21 cellular contexts compared by ENCODE assay signal in genomic region chr15:52857471-52857870, GRCh38.
"Had no signal": no experiment of that assay in that cellular context is flagged by ENCODE, and none has a peak within 500 bp of the region (broad histone marks: within the 10 kb centered on the region; RNA-seq: fewer than 3 reads in every experiment).

No MANE protein-coding gene starts in this region.

- H3K9me3 Mint-ChIP-seq: activated CD8-positive, alpha-beta T cell treated with anti-CD3 and anti-CD28 coated beads for 36 hours; activated naive CD4-positive, alpha-beta T cell treated with anti-CD3 and anti-CD28 coated beads, Interleukin-2, amount 10 ng/mL, durations not matched to agents 7 days and 5 days; activated naive CD8-positive, alpha-beta T cell treated with anti-CD3 and anti-CD28 coated beads, Interleukin-2, amount 50 U/mL, for 24 hours; activated T-cell treated with anti-CD3 and anti-CD28 coated beads, Interleukin-2, amount 50 U/mL, for 24 hours; mesothelial cell of epicardium; nephron had no signal

- ATAC-seq: activated CD8-positive, alpha-beta T cell treated with anti-CD3 and anti-CD28 coated beads for 36 hours; activated naive CD8-positive, alpha-beta T cell treated with anti-CD3 and anti-CD28 coated beads, Interleukin-2, amount 50 U/mL, for 24 hours; esophagus mucosa; gastroesophageal sphincter; heart right ventricle; left colon; lower lobe of right lung; stimulated activated naive B cell treated with anti-CD40 and anti-IgM and Interleukin-4, amounts not matched to agents 10 μg/mL and 1 μg/mL and 100 μg/mL, for 72 hours had no signal

- H3K27ac ChIP-seq: coronary artery, gastroesophageal sphincter, heart right ventricle, lower lobe of right lung, thoracic aorta, upper lobe of left lung had no signal

- H3K27ac Mint-ChIP-seq: activated CD8-positive, alpha-beta T cell treated with anti-CD3 and anti-CD28 coated beads for 36 hours; activated naive CD4-positive, alpha-beta T cell treated with anti-CD3 and anti-CD28 coated beads, Interleukin-2, amount 10 ng/mL, durations not matched to agents 7 days and 5 days; activated naive CD8-positive, alpha-beta T cell treated with anti-CD3 and anti-CD28 coated beads, Interleukin-2, amount 50 U/mL, for 24 hours; activated T-cell treated with anti-CD3 and anti-CD28 coated beads, Interleukin-2, amount 50 U/mL, for 24 hours; mesothelial cell of epicardium; nephron; progenitor cell of endocrine pancreas; stimulated activated naive B cell treated with anti-CD40 and anti-IgM and Interleukin-4, amounts not matched to agents 10 μg/mL and 1 μg/mL and 100 μg/mL, for 72 hours had no signal

- H3K36me3 ChIP-seq: gastroesophageal sphincter, heart right ventricle, lower lobe of right lung, thoracic aorta, upper lobe of left lung had no signal

- H3K4me1 ChIP-seq: gastroesophageal sphincter, lower lobe of right lung, upper lobe of left lung had no signal

- H3K4me3 ChIP-seq: coronary artery, gastroesophageal sphincter, heart right ventricle, lower lobe of right lung, thoracic aorta, upper lobe of left lung had no signal

- DNase-seq: activated CD4-positive, alpha-beta T cell treated with anti-CD3 and anti-CD28 coated beads for 48 hours; activated CD4-positive, CD25-positive, alpha-beta regulatory T cell; activated CD8-positive, alpha-beta T cell treated with anti-CD3 and anti-CD28 coated beads for 36 hours; activated effector memory CD4-positive, alpha-beta T cell treated with Interleukin-2 at 50 U/mL for 16 hours; activated naive CD4-positive, alpha-beta T cell treated with anti-CD3 and anti-CD28 coated beads, Interleukin-2, amount 10 ng/mL, durations not matched to agents 7 days and 5 days; activated naive CD8-positive, alpha-beta T cell treated with anti-CD3 and anti-CD28 coated beads, Interleukin-2, amount 50 U/mL, for 24 hours; activated T-cell treated with anti-CD3 and anti-CD28 coated beads, Interleukin-2, amount 50 U/mL, for 24 hours; anterior cingulate cortex; heart right ventricle; left colon; lower lobe of right lung; stimulated activated naive B cell treated with anti-CD40 and anti-IgM and Interleukin-4, amounts not matched to agents 10 μg/mL and 1 μg/mL and 100 μg/mL, for 72 hours; upper lobe of left lung had no signal

- H3K4me1 Mint-ChIP-seq: activated naive CD4-positive, alpha-beta T cell treated with anti-CD3 and anti-CD28 coated beads, Interleukin-2, amount 10 ng/mL, durations not matched to agents 7 days and 5 days; mesothelial cell of epicardium; nephron; stimulated activated naive B cell treated with anti-CD40 and anti-IgM and Interleukin-4, amounts not matched to agents 10 μg/mL and 1 μg/mL and 100 μg/mL, for 72 hours had no signal

- H3K9me3 ChIP-seq: gastroesophageal sphincter, heart right ventricle, lower lobe of right lung, thoracic aorta, upper lobe of left lung had no signal

- H3K36me3 Mint-ChIP-seq: activated naive CD4-positive, alpha-beta T cell treated with anti-CD3 and anti-CD28 coated beads, Interleukin-2, amount 10 ng/mL, durations not matched to agents 7 days and 5 days; mesothelial cell of epicardium; stimulated activated naive B cell treated with anti-CD40 and anti-IgM and Interleukin-4, amounts not matched to agents 10 μg/mL and 1 μg/mL and 100 μg/mL, for 72 hours had no signal

- H3K27me3 Mint-ChIP-seq: progenitor cell of endocrine pancreas had no signal

- H3K4me3 Mint-ChIP-seq: activated CD8-positive, alpha-beta T cell treated with anti-CD3 and anti-CD28 coated beads for 36 hours; activated naive CD4-positive, alpha-beta T cell treated with anti-CD3 and anti-CD28 coated beads, Interleukin-2, amount 10 ng/mL, durations not matched to agents 7 days and 5 days; activated naive CD8-positive, alpha-beta T cell treated with anti-CD3 and anti-CD28 coated beads, Interleukin-2, amount 50 U/mL, for 24 hours; activated T-cell treated with anti-CD3 and anti-CD28 coated beads, Interleukin-2, amount 50 U/mL, for 24 hours; mesothelial cell of epicardium; nephron; stimulated activated naive B cell treated with anti-CD40 and anti-IgM and Interleukin-4, amounts not matched to agents 10 μg/mL and 1 μg/mL and 100 μg/mL, for 72 hours had no signal

- FAIRE-seq: islet of Langerhans had no signal
